Comparison of ENCODE assay signal across 32 cellular contexts in the genomic region with DNA sequence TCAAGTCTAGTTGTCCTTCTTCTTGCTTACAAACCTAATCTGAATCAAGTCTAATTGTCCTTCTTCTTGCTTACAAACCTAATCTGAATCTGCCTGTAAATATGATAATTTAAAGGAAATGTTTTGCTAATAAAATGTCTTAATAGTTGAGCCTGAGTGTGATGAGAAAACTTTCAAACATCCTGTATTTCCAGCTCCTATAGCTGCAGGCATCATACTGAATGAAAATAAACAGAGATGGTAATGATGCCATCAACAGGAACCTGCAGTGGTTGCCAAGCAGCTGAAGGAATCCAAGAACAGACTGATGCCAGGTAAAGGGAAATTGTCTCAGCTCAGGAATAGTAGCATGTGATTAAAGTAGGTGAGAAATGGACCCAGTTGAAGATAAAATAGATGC.
"Had no signal": no experiment of that assay in that cellular context is flagged by ENCODE, and none has a peak within 500 bp of the region (broad histone marks: within the 10 kb centered on the region; RNA-seq: fewer than 3 reads in every experiment).

No MANE protein-coding gene starts in this region.

- H3K4me3 Mint-ChIP-seq: activated B cell treated with CpG ODN at 0.5 μM for 24 hours; activated CD4-positive, alpha-beta memory T cell treated with anti-CD3 and anti-CD28 coated beads for 36 hours; activated CD4-positive, alpha-beta T cell treated with anti-CD3 and anti-CD28 coated beads, Interleukin-2, amount 10 ng/mL, durations not matched to agents 24 days and 14 days; activated CD8-positive, alpha-beta T cell treated with anti-CD3 and anti-CD28 coated beads for 36 hours; activated naive CD4-positive, alpha-beta T cell treated with anti-CD3 and anti-CD28 coated beads for 36 hours; activated naive CD8-positive, alpha-beta T cell treated with anti-CD3 and anti-CD28 coated beads for 36 hours; activated T-cell treated with anti-CD3 and anti-CD28 coated beads, Interleukin-2, amount 50 U/mL, for 4 hours; activated T-cell treated with anti-CD3 and anti-CD28 coated beads, Interleukin-2, amount 50 U/mL, for 72 hours; activated T-helper 1 cell treated with anti-CD3 and anti-CD28 coated beads, Interleukin-12 subunit alpha, Interleukin-12 subunit beta, Interleukin-2, Interleukin-4 antibody, amounts not matched to agents 30 ng/mL and 10 ng/mL and 1 ng/mL, durations not matched to agents 14 hours and 24 hours and 36 hours; activated T-helper 17 cell treated with anti-CD3 and anti-CD28 coated beads, Interleukin-2, amount 50 U/mL, for 72 hours; brain; T-cell; T-helper 17 cell had no signal

- FAIRE-seq: TTC549 had no signal

- H3K27ac Mint-ChIP-seq: activated B cell treated with CpG ODN at 0.5 μM for 24 hours; activated CD4-positive, alpha-beta memory T cell treated with anti-CD3 and anti-CD28 coated beads for 36 hours; activated CD4-positive, alpha-beta T cell treated with anti-CD3 and anti-CD28 coated beads, Interleukin-2, amount 10 ng/mL, durations not matched to agents 24 days and 14 days; activated CD8-positive, alpha-beta T cell treated with anti-CD3 and anti-CD28 coated beads for 36 hours; activated naive CD4-positive, alpha-beta T cell treated with anti-CD3 and anti-CD28 coated beads for 36 hours; activated naive CD4-positive, alpha-beta T cell treated with anti-CD3 and anti-CD28 coated beads, Interleukin-2, amount 50 U/mL, for 72 hours; activated naive CD8-positive, alpha-beta T cell treated with anti-CD3 and anti-CD28 coated beads for 36 hours; activated T-cell treated with anti-CD3 and anti-CD28 coated beads, Interleukin-2, amount 50 U/mL, for 72 hours; activated T-helper 1 cell treated with anti-CD3 and anti-CD28 coated beads, Interleukin-12 subunit alpha, Interleukin-12 subunit beta, Interleukin-2, Interleukin-4 antibody, amounts not matched to agents 30 ng/mL and 10 ng/mL and 1 ng/mL, durations not matched to agents 14 hours and 24 hours and 36 hours; activated T-helper 17 cell treated with anti-CD3 and anti-CD28 coated beads, Interleukin-2, amount 50 U/mL, for 72 hours; brain; T-cell; T-helper 17 cell had no signal

- H3K4me1 ChIP-seq: adrenal gland had no signal

- H3K9me3 ChIP-seq: adrenal gland had no signal

- H3K36me3 Mint-ChIP-seq: activated CD4-positive, alpha-beta memory T cell treated with anti-CD3 and anti-CD28 coated beads for 36 hours; activated naive CD8-positive, alpha-beta T cell treated with anti-CD3 and anti-CD28 coated beads for 36 hours; brain; T-cell had no signal

- H3K4me1 Mint-ChIP-seq: activated B cell treated with CpG ODN at 0.5 μM for 24 hours; activated CD4-positive, alpha-beta T cell treated with anti-CD3 and anti-CD28 coated beads, Interleukin-2, amount 10 ng/mL, durations not matched to agents 24 days and 14 days; activated naive CD8-positive, alpha-beta T cell treated with anti-CD3 and anti-CD28 coated beads for 36 hours; activated T-helper 17 cell treated with anti-CD3 and anti-CD28 coated beads, Interleukin-2, amount 50 U/mL, for 72 hours; brain; T-cell; T-helper 17 cell had no signal

- ATAC-seq: activated CD8-positive, alpha-beta T cell treated with anti-CD3 and anti-CD28 coated beads for 36 hours; activated naive CD4-positive, alpha-beta T cell treated with anti-CD3 and anti-CD28 coated beads, Interleukin-2, amount 50 U/mL, for 72 hours; activated T-cell treated with anti-CD3 and anti-CD28 coated beads, Interleukin-2, amount 50 U/mL, for 4 hours; activated T-cell treated with anti-CD3 and anti-CD28 coated beads, Interleukin-2, amount 50 U/mL, for 72 hours; activated T-helper 17 cell treated with anti-CD3 and anti-CD28 coated beads, Interleukin-2, amount 50 U/mL, for 72 hours; T-cell; T-helper 17 cell had no signal

- H3K27me3 Mint-ChIP-seq: activated B cell treated with CpG ODN at 0.5 μM for 24 hours; activated CD4-positive, alpha-beta memory T cell treated with anti-CD3 and anti-CD28 coated beads for 36 hours; activated CD4-positive, alpha-beta T cell treated with anti-CD3 and anti-CD28 coated beads, Interleukin-2, amount 10 ng/mL, durations not matched to agents 24 days and 14 days; activated CD8-positive, alpha-beta T cell treated with anti-CD3 and anti-CD28 coated beads for 36 hours; activated naive CD8-positive, alpha-beta T cell treated with anti-CD3 and anti-CD28 coated beads for 36 hours; activated T-helper 17 cell treated with anti-CD3 and anti-CD28 coated beads, Interleukin-2, amount 50 U/mL, for 72 hours; brain; T-helper 17 cell had no signal

- H3K36me3 ChIP-seq: adrenal gland had no signal

- H3K27ac ChIP-seq: adrenal gland, VCaP had no signal

- DNase-seq: activated B cell treated with CpG ODN at 0.5 μM for 24 hours; activated CD4-positive, alpha-beta memory T cell treated with anti-CD3 and anti-CD28 coated beads for 36 hours; activated CD4-positive, alpha-beta T cell treated with anti-CD3 and anti-CD28 coated beads for 4 hours; activated CD4-positive, alpha-beta T cell treated with anti-CD3 and anti-CD28 coated beads, Interleukin-2, amount 10 ng/mL, durations not matched to agents 24 days and 14 days; activated CD4-positive, alpha-beta T cell treated with anti-CD3 and anti-CD28 coated beads, Interleukin-2, amount 50 U/mL, for 1 hour; activated CD4-positive, alpha-beta T cell treated with anti-CD3 and anti-CD28 coated beads, Interleukin-2, amount 50 U/mL, for 4 hours; activated CD4-positive, CD25-positive, alpha-beta regulatory T cell treated with anti-CD3 and anti-CD28 coated beads, Interleukin-2, amount 50 U/mL, for 72 hours; activated CD8-positive, alpha-beta memory T cell treated with anti-CD3 and anti-CD28 coated beads, Interleukin-2, amount 50 U/mL, for 4 hours; activated CD8-positive, alpha-beta T cell treated with anti-CD3 and anti-CD28 coated beads for 36 hours; activated effector memory CD4-positive, alpha-beta T cell treated with anti-CD3 and anti-CD28 coated beads, Interleukin-2, amount 50 U/mL, for 16 hours; activated gamma-delta T cell treated with Interleukin-2 at 50 U/mL for 16 hours; activated naive CD4-positive, alpha-beta T cell; activated naive CD4-positive, alpha-beta T cell treated with anti-CD3 and anti-CD28 coated beads for 36 hours; activated naive CD4-positive, alpha-beta T cell treated with anti-CD3 and anti-CD28 coated beads, Interleukin-2, amount 50 U/mL, for 16 hours; activated naive CD8-positive, alpha-beta T cell treated with anti-CD3 and anti-CD28 coated beads for 36 hours; activated T-cell treated with anti-CD3 and anti-CD28 coated beads for 4 hours; activated T-cell treated with anti-CD3 and anti-CD28 coated beads, Interleukin-2, amount 50 U/mL, for 1 hour; activated T-cell treated with anti-CD3 and anti-CD28 coated beads, Interleukin-2, amount 50 U/mL, for 4 hours; activated T-cell treated with anti-CD3 and anti-CD28 coated beads, Interleukin-2, amount 50 U/mL, for 72 hours; adrenal gland; amniotic stem cell; aorta; central memory CD4-positive, alpha-beta T cell; T-cell; T-helper 17 cell; T1000 had no signal

- H3K4me3 ChIP-seq: adrenal gland had no signal
